ENCODE assay signal across 9 cellular contexts in genomic region chr17:79393358-79394038, GRCh38.
DNase-seq lines count a peak whose midpoint lies in the region; ATAC-seq, FAIRE-seq and TF ChIP-seq lines count a peak whose summit lies in the region.
"Had no signal": no experiment of that assay in that cellular context is flagged by ENCODE, and none has a peak within 500 bp of the region (broad histone marks: within the 10 kb centered on the region; RNA-seq: fewer than 3 reads in every experiment).

No MANE protein-coding gene starts in this region.

- H3K4me1 ChIP-seq in Peyer's patch: no peaks in the 10 kb centered on the region

- in situ Hi-C loops in KBM-7 (cut with MboI; ENCODE audit: low pct_unique_long_range_greater_than_20kb, low sequenced_read_pairs): loop anchor here (25.0 kb wide), 1 partner anchor 281 kb away; no protein-coding TSS in a partner anchor

- DNase-seq in D721Med (ENCODE audit: insufficient read length, low spot score) (peak; percentile 91), KBM-7 (peak; percentile 69), Peyer's patch (peak; percentile 68 to 88 (median 88)), fibroblast of mammary gland (ENCODE audit: low read depth) (peak; percentile 54)
- DNase-seq in activated T-helper 1 cell treated with anti-CD3 and anti-CD28 coated beads, Interleukin-2, amount 50 U/mL, for 16 hours (ENCODE audit: low read depth in 1 of 2, low spot score in 1 of 2): peak; percentile 37 to 39
- peak; percentile 69 to 72 for DNase-seq in stimulated activated naive CD8-positive, alpha-beta T cell treated with anti-CD3 and anti-CD28 coated beads, Interleukin-15, amount 100 ng/mL, for 72 hours

- H3K9me3 ChIP-seq in Peyer's patch: no peaks in the 10 kb centered on the region

- H3K27ac ChIP-seq in Peyer's patch: no peak overlapping the region

- H3K27me3 Mint-ChIP-seq in nephron (ENCODE audit: low read depth): peaks cover 88% of the 10 kb centered on the region
- H3K27me3 Mint-ChIP-seq in stimulated activated naive CD8-positive, alpha-beta T cell treated with anti-CD3 and anti-CD28 coated beads, Interleukin-15, amount 100 ng/mL, for 72 hours: peaks cover 71% of the 10 kb centered on the region

- H3K27me3 ChIP-seq in Peyer's patch: no peaks in the 10 kb centered on the region

- H3K4me3 ChIP-seq in Peyer's patch: no peak overlapping the region
- no peak overlapping the region for H3K4me3 ChIP-seq in fibroblast of mammary gland (ENCODE audit: control insufficient read depth, low read depth, low read length)

- no peaks in the 10 kb centered on the region for H3K9me3 Mint-ChIP-seq in nephron
- H3K9me3 Mint-ChIP-seq in stimulated activated naive CD8-positive, alpha-beta T cell treated with anti-CD3 and anti-CD28 coated beads, Interleukin-15, amount 100 ng/mL, for 72 hours: no peaks in the 10 kb centered on the region
- H3K9me3 Mint-ChIP-seq: T-helper 1 cell treated with Interleukin-12 subunit alpha and Interleukin-12 subunit beta and Interleukin-4 antibody, amounts not matched to agents 30 μg/mL and 1 μg/mL, for 36 hours had no signal

- FAIRE-seq in D721Med (lab: Jason Lieb, UNC): no peak

- H3K4me3 Mint-ChIP-seq in nephron: no peak overlapping the region
- no peak overlapping the region for H3K4me3 Mint-ChIP-seq in stimulated activated naive CD8-positive, alpha-beta T cell treated with anti-CD3 and anti-CD28 coated beads, Interleukin-15, amount 100 ng/mL, for 72 hours
- H3K4me3 Mint-ChIP-seq: T-helper 1 cell treated with Interleukin-12 subunit alpha and Interleukin-12 subunit beta and Interleukin-4 antibody, amounts not matched to agents 30 μg/mL and 1 μg/mL, for 36 hours had no signal

- TF ChIP-seq CTCF in D721Med (IDR thresholded peaks at IDR 0.05; ENCODE audit: insufficient read depth, missing control alignments) (peak; percentile 99), Peyer's patch (IDR thresholded peaks at IDR 0.05) (peak; percentile 68 to 92 (median 84)), fibroblast of mammary gland (conservative IDR thresholded peaks at IDR 0.05; ENCODE audit: control insufficient read depth, insufficient read depth, low read depth, low read length) (peak; percentile 89), nephron (IDR thresholded peaks at IDR 0.05; ENCODE audit: unreplicated experiment in 3 of 3) (peak; percentile 92 to 97 (median 95))

- no peak overlapping the region for H3K27ac Mint-ChIP-seq in nephron
- no peak overlapping the region for H3K27ac Mint-ChIP-seq in stimulated activated naive CD8-positive, alpha-beta T cell treated with anti-CD3 and anti-CD28 coated beads, Interleukin-15, amount 100 ng/mL, for 72 hours
- H3K27ac Mint-ChIP-seq: T-helper 1 cell treated with Interleukin-12 subunit alpha and Interleukin-12 subunit beta and Interleukin-4 antibody, amounts not matched to agents 30 μg/mL and 1 μg/mL, for 36 hours had no signal

- ATAC-seq in stimulated activated naive CD8-positive, alpha-beta T cell treated with anti-CD3 and anti-CD28 coated beads, Interleukin-15, amount 100 ng/mL, for 72 hours: peak; percentile 76
- no peak for ATAC-seq in GM21423 (IDR thresholded peaks at IDR 0.05; ENCODE audit: unreplicated experiment)

- no peaks in the 10 kb centered on the region for H3K36me3 ChIP-seq in Peyer's patch

- H3K4me1 Mint-ChIP-seq in nephron: peaks cover 14% of the 10 kb centered on the region
- H3K4me1 Mint-ChIP-seq in stimulated activated naive CD8-positive, alpha-beta T cell treated with anti-CD3 and anti-CD28 coated beads, Interleukin-15, amount 100 ng/mL, for 72 hours: peaks cover 7% of the 10 kb centered on the region

- TF ChIP-seq POLR2A in Peyer's patch (IDR thresholded peaks at IDR 0.05): no peak

- H3K36me3 Mint-ChIP-seq in nephron (ENCODE audit: low read depth): no peaks in the 10 kb centered on the region

Comparison
In these comparisons a context has a peak if more than half of its experiments do, and no peak if none do; other contexts are left out.
1. DNase-seq: peak in every context shown above with its lines; median percentile 91 in D721Med; 88 in Peyer's patch; 70 in stimulated activated naive CD8-positive, alpha-beta T cell treated with anti-CD3 and anti-CD28 coated beads, Interleukin-15, amount 100 ng/mL, for 72 hours; 69 in KBM-7; 54 in fibroblast of mammary gland; 38 in activated T-helper 1 cell treated with anti-CD3 and anti-CD28 coated beads, Interleukin-2, amount 50 U/mL, for 16 hours.